Comparison of ENCODE assay signal across 1 cellular context in the genomic region with DNA sequence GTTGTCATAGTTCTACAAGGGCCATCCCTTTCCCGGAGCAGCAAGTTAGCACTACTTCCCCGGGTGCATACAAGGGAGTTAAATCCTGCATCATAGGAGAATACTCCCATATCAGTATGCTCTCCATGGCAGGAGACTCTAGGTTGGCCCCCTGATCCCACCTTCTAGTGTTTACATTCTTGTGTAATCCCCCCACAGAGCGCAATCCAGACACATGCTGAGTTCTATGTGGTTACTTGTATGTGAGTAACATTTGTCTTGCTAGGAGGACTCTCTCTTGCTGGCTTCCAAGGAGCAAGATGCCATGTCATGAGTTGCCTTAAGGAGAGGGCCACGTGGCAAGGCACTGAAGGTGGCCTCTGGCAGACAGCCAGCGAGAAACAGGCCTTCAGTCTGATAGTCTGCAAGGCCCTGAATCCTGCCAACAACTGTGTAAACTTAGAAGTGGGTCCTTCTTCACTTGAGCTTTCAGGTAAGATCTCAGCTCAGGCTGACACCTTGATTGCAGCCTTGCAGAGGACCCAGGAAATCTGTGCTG.
A peak's percentile ranks its signal among the peaks of the same experiment; 100 is the strongest.
TF ChIP-seq lines count a peak whose summit lies in the region.

No MANE protein-coding gene starts in this region.

TF ChIP-seq in K562, 482 proteins besides CTCF, POLR2A, EP300 and RAD21 (continued from another document and continues in another):
- TF ChIP-seq, protein P1, sequence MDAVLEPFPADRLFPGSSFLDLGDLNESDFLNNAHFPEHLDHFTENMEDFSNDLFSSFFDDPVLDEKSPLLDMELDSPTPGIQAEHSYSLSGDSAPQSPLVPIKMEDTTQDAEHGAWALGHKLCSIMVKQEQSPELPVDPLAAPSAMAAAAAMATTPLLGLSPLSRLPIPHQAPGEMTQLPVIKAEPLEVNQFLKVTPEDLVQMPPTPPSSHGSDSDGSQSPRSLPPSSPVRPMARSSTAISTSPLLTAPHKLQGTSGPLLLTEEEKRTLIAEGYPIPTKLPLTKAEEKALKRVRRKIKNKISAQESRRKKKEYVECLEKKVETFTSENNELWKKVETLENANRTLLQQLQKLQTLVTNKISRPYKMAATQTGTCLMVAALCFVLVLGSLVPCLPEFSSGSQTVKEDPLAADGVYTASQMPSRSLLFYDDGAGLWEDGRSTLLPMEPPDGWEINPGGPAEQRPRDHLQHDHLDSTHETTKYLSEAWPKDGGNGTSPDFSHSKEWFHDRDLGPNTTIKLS (IDR thresholded peaks at IDR 0.05; ENCODE audit: borderline replicate concordance, low read depth): peak; percentile 55; the same call in 1 of the 2 replicates
- TF ChIP-seq, protein P2, sequence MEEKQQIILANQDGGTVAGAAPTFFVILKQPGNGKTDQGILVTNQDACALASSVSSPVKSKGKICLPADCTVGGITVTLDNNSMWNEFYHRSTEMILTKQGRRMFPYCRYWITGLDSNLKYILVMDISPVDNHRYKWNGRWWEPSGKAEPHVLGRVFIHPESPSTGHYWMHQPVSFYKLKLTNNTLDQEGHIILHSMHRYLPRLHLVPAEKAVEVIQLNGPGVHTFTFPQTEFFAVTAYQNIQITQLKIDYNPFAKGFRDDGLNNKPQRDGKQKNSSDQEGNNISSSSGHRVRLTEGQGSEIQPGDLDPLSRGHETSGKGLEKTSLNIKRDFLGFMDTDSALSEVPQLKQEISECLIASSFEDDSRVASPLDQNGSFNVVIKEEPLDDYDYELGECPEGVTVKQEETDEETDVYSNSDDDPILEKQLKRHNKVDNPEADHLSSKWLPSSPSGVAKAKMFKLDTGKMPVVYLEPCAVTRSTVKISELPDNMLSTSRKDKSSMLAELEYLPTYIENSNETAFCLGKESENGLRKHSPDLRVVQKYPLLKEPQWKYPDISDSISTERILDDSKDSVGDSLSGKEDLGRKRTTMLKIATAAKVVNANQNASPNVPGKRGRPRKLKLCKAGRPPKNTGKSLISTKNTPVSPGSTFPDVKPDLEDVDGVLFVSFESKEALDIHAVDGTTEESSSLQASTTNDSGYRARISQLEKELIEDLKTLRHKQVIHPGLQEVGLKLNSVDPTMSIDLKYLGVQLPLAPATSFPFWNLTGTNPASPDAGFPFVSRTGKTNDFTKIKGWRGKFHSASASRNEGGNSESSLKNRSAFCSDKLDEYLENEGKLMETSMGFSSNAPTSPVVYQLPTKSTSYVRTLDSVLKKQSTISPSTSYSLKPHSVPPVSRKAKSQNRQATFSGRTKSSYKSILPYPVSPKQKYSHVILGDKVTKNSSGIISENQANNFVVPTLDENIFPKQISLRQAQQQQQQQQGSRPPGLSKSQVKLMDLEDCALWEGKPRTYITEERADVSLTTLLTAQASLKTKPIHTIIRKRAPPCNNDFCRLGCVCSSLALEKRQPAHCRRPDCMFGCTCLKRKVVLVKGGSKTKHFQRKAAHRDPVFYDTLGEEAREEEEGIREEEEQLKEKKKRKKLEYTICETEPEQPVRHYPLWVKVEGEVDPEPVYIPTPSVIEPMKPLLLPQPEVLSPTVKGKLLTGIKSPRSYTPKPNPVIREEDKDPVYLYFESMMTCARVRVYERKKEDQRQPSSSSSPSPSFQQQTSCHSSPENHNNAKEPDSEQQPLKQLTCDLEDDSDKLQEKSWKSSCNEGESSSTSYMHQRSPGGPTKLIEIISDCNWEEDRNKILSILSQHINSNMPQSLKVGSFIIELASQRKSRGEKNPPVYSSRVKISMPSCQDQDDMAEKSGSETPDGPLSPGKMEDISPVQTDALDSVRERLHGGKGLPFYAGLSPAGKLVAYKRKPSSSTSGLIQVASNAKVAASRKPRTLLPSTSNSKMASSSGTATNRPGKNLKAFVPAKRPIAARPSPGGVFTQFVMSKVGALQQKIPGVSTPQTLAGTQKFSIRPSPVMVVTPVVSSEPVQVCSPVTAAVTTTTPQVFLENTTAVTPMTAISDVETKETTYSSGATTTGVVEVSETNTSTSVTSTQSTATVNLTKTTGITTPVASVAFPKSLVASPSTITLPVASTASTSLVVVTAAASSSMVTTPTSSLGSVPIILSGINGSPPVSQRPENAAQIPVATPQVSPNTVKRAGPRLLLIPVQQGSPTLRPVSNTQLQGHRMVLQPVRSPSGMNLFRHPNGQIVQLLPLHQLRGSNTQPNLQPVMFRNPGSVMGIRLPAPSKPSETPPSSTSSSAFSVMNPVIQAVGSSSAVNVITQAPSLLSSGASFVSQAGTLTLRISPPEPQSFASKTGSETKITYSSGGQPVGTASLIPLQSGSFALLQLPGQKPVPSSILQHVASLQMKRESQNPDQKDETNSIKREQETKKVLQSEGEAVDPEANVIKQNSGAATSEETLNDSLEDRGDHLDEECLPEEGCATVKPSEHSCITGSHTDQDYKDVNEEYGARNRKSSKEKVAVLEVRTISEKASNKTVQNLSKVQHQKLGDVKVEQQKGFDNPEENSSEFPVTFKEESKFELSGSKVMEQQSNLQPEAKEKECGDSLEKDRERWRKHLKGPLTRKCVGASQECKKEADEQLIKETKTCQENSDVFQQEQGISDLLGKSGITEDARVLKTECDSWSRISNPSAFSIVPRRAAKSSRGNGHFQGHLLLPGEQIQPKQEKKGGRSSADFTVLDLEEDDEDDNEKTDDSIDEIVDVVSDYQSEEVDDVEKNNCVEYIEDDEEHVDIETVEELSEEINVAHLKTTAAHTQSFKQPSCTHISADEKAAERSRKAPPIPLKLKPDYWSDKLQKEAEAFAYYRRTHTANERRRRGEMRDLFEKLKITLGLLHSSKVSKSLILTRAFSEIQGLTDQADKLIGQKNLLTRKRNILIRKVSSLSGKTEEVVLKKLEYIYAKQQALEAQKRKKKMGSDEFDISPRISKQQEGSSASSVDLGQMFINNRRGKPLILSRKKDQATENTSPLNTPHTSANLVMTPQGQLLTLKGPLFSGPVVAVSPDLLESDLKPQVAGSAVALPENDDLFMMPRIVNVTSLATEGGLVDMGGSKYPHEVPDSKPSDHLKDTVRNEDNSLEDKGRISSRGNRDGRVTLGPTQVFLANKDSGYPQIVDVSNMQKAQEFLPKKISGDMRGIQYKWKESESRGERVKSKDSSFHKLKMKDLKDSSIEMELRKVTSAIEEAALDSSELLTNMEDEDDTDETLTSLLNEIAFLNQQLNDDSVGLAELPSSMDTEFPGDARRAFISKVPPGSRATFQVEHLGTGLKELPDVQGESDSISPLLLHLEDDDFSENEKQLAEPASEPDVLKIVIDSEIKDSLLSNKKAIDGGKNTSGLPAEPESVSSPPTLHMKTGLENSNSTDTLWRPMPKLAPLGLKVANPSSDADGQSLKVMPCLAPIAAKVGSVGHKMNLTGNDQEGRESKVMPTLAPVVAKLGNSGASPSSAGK (IDR thresholded peaks at IDR 0.05): peak; percentile 33; the same call in 1 of the 2 replicates
- peak; percentile 52 to 62; a peak in 3 of 4 replicates for TF ChIP-seq TRIM24 (IDR thresholded peaks at IDR 0.05)
- TF ChIP-seq, protein P3, sequence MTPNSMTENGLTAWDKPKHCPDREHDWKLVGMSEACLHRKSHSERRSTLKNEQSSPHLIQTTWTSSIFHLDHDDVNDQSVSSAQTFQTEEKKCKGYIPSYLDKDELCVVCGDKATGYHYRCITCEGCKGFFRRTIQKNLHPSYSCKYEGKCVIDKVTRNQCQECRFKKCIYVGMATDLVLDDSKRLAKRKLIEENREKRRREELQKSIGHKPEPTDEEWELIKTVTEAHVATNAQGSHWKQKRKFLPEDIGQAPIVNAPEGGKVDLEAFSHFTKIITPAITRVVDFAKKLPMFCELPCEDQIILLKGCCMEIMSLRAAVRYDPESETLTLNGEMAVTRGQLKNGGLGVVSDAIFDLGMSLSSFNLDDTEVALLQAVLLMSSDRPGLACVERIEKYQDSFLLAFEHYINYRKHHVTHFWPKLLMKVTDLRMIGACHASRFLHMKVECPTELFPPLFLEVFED (CRISPR knock-in tag; conservative IDR thresholded peaks at IDR 0.05): no peak
- TF ChIP-seq FOXJ2 (tag; IDR thresholded peaks at IDR 0.05): peak; percentile 25; the same call in 1 of the 2 replicates
- TF ChIP-seq FOS (IDR thresholded peaks at IDR 0.05; ENCODE audit: extremely low read depth, insufficient read length): no peak
- TF ChIP-seq, protein P4, sequence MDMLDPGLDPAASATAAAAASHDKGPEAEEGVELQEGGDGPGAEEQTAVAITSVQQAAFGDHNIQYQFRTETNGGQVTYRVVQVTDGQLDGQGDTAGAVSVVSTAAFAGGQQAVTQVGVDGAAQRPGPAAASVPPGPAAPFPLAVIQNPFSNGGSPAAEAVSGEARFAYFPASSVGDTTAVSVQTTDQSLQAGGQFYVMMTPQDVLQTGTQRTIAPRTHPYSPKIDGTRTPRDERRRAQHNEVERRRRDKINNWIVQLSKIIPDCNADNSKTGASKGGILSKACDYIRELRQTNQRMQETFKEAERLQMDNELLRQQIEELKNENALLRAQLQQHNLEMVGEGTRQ (CRISPR knock-in tag; IDR thresholded peaks at IDR 0.05): 0 out of 2 replicates have a peak, but pooled peaks have one; percentile 3
- peak; percentile 47; the same call in 1 of the 2 replicates for TF ChIP-seq L3MBTL2 (IDR thresholded peaks at IDR 0.05)
- TF ChIP-seq, protein P5, sequence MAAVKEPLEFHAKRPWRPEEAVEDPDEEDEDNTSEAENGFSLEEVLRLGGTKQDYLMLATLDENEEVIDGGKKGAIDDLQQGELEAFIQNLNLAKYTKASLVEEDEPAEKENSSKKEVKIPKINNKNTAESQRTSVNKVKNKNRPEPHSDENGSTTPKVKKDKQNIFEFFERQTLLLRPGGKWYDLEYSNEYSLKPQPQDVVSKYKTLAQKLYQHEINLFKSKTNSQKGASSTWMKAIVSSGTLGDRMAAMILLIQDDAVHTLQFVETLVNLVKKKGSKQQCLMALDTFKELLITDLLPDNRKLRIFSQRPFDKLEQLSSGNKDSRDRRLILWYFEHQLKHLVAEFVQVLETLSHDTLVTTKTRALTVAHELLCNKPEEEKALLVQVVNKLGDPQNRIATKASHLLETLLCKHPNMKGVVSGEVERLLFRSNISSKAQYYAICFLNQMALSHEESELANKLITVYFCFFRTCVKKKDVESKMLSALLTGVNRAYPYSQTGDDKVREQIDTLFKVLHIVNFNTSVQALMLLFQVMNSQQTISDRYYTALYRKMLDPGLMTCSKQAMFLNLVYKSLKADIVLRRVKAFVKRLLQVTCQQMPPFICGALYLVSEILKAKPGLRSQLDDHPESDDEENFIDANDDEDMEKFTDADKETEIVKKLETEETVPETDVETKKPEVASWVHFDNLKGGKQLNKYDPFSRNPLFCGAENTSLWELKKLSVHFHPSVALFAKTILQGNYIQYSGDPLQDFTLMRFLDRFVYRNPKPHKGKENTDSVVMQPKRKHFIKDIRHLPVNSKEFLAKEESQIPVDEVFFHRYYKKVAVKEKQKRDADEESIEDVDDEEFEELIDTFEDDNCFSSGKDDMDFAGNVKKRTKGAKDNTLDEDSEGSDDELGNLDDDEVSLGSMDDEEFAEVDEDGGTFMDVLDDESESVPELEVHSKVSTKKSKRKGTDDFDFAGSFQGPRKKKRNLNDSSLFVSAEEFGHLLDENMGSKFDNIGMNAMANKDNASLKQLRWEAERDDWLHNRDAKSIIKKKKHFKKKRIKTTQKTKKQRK (IDR thresholded peaks at IDR 0.05; ENCODE audit: borderline replicate concordance, low read depth, low read length): no peak
- TF ChIP-seq, protein P6, sequence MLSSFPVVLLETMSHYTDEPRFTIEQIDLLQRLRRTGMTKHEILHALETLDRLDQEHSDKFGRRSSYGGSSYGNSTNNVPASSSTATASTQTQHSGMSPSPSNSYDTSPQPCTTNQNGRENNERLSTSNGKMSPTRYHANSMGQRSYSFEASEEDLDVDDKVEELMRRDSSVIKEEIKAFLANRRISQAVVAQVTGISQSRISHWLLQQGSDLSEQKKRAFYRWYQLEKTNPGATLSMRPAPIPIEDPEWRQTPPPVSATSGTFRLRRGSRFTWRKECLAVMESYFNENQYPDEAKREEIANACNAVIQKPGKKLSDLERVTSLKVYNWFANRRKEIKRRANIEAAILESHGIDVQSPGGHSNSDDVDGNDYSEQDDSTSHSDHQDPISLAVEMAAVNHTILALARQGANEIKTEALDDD (IDR thresholded peaks at IDR 0.05): no peak
- TF ChIP-seq, protein P7, sequence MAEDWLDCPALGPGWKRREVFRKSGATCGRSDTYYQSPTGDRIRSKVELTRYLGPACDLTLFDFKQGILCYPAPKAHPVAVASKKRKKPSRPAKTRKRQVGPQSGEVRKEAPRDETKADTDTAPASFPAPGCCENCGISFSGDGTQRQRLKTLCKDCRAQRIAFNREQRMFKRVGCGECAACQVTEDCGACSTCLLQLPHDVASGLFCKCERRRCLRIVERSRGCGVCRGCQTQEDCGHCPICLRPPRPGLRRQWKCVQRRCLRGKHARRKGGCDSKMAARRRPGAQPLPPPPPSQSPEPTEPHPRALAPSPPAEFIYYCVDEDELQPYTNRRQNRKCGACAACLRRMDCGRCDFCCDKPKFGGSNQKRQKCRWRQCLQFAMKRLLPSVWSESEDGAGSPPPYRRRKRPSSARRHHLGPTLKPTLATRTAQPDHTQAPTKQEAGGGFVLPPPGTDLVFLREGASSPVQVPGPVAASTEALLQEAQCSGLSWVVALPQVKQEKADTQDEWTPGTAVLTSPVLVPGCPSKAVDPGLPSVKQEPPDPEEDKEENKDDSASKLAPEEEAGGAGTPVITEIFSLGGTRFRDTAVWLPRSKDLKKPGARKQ (CRISPR knock-in tag; IDR thresholded peaks at IDR 0.05): no peak
- TF ChIP-seq, protein P8, sequence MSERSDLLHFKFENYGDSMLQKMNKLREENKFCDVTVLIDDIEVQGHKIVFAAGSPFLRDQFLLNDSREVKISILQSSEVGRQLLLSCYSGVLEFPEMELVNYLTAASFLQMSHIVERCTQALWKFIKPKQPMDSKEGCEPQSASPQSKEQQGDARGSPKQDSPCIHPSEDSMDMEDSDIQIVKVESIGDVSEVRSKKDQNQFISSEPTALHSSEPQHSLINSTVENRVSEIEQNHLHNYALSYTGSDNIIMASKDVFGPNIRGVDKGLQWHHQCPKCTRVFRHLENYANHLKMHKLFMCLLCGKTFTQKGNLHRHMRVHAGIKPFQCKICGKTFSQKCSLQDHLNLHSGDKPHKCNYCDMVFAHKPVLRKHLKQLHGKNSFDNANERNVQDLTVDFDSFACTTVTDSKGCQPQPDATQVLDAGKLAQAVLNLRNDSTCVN (CRISPR knock-in tag; IDR thresholded peaks at IDR 0.05): no peak
- TF ChIP-seq, protein P9, sequence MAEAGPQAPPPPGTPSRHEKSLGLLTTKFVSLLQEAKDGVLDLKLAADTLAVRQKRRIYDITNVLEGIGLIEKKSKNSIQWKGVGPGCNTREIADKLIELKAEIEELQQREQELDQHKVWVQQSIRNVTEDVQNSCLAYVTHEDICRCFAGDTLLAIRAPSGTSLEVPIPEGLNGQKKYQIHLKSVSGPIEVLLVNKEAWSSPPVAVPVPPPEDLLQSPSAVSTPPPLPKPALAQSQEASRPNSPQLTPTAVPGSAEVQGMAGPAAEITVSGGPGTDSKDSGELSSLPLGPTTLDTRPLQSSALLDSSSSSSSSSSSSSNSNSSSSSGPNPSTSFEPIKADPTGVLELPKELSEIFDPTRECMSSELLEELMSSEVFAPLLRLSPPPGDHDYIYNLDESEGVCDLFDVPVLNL (CRISPR knock-in tag; IDR thresholded peaks at IDR 0.05; ENCODE audit: low read depth): no peak
